25 cellular contexts compared by ENCODE assay signal in the genomic region with DNA sequence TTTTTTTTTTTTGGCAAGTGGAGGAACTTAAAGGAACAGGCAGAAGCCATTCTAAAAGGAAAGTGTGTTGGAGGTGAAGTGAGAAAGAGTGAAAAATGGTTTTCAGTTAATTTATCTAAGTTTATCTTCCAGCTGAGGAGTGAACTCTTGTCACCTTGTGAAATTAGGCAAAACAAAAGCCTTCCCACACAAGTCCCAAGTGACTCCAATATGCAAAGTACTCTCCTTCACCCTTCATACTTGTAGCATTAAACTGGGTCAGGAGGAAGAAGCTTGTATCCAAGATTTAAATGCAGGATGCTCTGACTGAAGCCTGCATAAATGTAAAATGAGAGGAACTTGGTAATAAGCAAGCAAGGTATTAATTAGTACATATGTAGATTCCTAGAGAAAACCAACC.
DNase-seq lines count a peak whose midpoint lies in the region; ATAC-seq, FAIRE-seq and TF ChIP-seq lines count a peak whose summit lies in the region.
"Had no signal": no experiment of that assay in that cellular context is flagged by ENCODE, and none has a peak within 500 bp of the region (broad histone marks: within the 10 kb centered on the region; RNA-seq: fewer than 3 reads in every experiment).

No MANE protein-coding gene starts in this region.

- TF ChIP-seq RAD21 in A549 (conservative IDR thresholded peaks at IDR 0.05 in 1 of 2, IDR thresholded peaks at IDR 0.05 in 1 of 2), result no peak

- TF ChIP-seq POLR2A in A549 (IDR thresholded peaks at IDR 0.05; ENCODE audit: low read length), result no peak

- ATAC-seq in A549, result no peak
- ATAC-seq in HG03432 (IDR thresholded peaks at IDR 0.05; ENCODE audit: unreplicated experiment), result no peak
- ATAC-seq: CD8-positive, alpha-beta T cell had no signal

- FAIRE-seq in A549 (lab: Jason Lieb, UNC), result peak; percentile 23
- FAIRE-seq: A204.1, D721Med, GM12891, GM18507, H54 had no signal

- H3K9me2 ChIP-seq in DOHH2 (replicated peaks; ENCODE audit: control insufficient read depth, low read length) (no peaks in the 10 kb centered on the region), OCI-LY1 (ENCODE audit: low read depth, low read length) (no peaks in the 10 kb centered on the region)

- CTCF ChIA-PET in A549 (lab: Yijun Ruan, JAX), result interaction anchor here (0.6 kb wide), 1 partner anchor 55 kb away, joined by 3 read pairs; no protein-coding TSS in a partner anchor

- H4K20me1 ChIP-seq in DOHH2 (ENCODE audit: control insufficient read depth, insufficient read depth, low read depth, low read length) (no peaks in the 10 kb centered on the region), OCI-LY1 (ENCODE audit: insufficient read depth, low read length) (no peaks in the 10 kb centered on the region)

- H3F3A ChIP-seq in DOHH2 (ENCODE audit: control insufficient read depth, insufficient read depth), result no peaks in the 10 kb centered on the region
- H3F3A ChIP-seq in OCI-LY1 (ENCODE audit: insufficient read depth, low read length), result no peaks in the 10 kb centered on the region

- no peak overlapping the region for H2AFZ ChIP-seq in OCI-LY1 (ENCODE audit: low read length)

- no peaks in the 10 kb centered on the region for H3K4me1 ChIP-seq in A549
- H3K4me1 ChIP-seq in DOHH2 (ENCODE audit: control insufficient read depth, low read length), result peaks cover 14% of the 10 kb centered on the region
- H3K4me1 ChIP-seq in OCI-LY1 (ENCODE audit: insufficient read depth, low read length, severe bottlenecking), result peaks cover 47% of the 10 kb centered on the region
- H3K4me1 ChIP-seq: BE2C had no signal

- H3K79me2 ChIP-seq in DOHH2 (ENCODE audit: control insufficient read depth, low read length), result no peaks in the 10 kb centered on the region
- H3K79me2 ChIP-seq in OCI-LY1 (ENCODE audit: insufficient read depth, low read length), result no peaks in the 10 kb centered on the region

- H3K9me3 ChIP-seq in A549 (no peaks in the 10 kb centered on the region), DOHH2 (ENCODE audit: control insufficient read depth, insufficient read depth, low read length) (no peaks in the 10 kb centered on the region), OCI-LY1 (ENCODE audit: low read length) (no peaks in the 10 kb centered on the region)
- H3K9me3 ChIP-seq: BE2C, HAP-1 had no signal

- no peak overlapping the region for H3K27ac ChIP-seq in A549
- H3K27ac ChIP-seq in DOHH2 (ENCODE audit: low read depth, low read length), result no peak overlapping the region
- H3K27ac ChIP-seq in OCI-LY1 (ENCODE audit: low read depth, low read length, poor library complexity, severe bottlenecking), result peak overlapping the region; percentile 48
- H3K27ac ChIP-seq: 22Rv1, C4-2B had no signal

- H3K4me2 ChIP-seq in A549, result no peak overlapping the region
- H3K4me2 ChIP-seq in DOHH2 (ENCODE audit: low read length), result peak overlapping the region; percentile 6
- no peak overlapping the region for H3K4me2 ChIP-seq in OCI-LY1 (ENCODE audit: low read length)

- no peak overlapping the region for H3K9ac ChIP-seq in OCI-LY1 (ENCODE audit: low read length)

- H3K27me3 ChIP-seq in DOHH2 (ENCODE audit: control insufficient read depth, low read length) (no peaks in the 10 kb centered on the region), OCI-LY1 (ENCODE audit: insufficient read depth, low read length) (no peaks in the 10 kb centered on the region)
- H3K27me3 ChIP-seq: BE2C had no signal

- no peak for TF ChIP-seq CTCF in A549 (IDR thresholded peaks at IDR 0.05)
- TF ChIP-seq CTCF in DOHH2 (IDR thresholded peaks at IDR 0.05; ENCODE audit: low read depth, low read length, poor library complexity, severe bottlenecking), result no peak
- no peak for TF ChIP-seq CTCF in OCI-LY1 (IDR thresholded peaks at IDR 0.05; ENCODE audit: low read length)

- POLR2A ChIA-PET in A549 (lab: Yijun Ruan, JAX), result no interaction called here

- H3K36me3 ChIP-seq in DOHH2 (ENCODE audit: control insufficient read depth, low read length) (no peaks in the 10 kb centered on the region), OCI-LY1 (ENCODE audit: insufficient read depth, low read length) (no peaks in the 10 kb centered on the region)
- H3K36me3 ChIP-seq: BE2C, HAP-1 had no signal

- DNase-seq in A549 (ENCODE audit: low read depth in 1 of 2, low spot score in 1 of 2) (no peak), putamen (ENCODE audit: low spot score) (peak; percentile 53), hippocampal formation (lab: John Stamatoyannopoulos, UW) (no peak), COR-L47 (lab: John Stamatoyannopoulos, UW) (no peak)
- DNase-seq: ACHN; AML-193; BE2C; CD4-positive, CD25-positive, alpha-beta regulatory T cell; CD8-positive, alpha-beta T cell; DMS 273 treated with DMSO at 0.1 percent for 48 hours; DMS79; GF-D8; GOT3; HFFc6 had no signal

- no peak for TF ChIP-seq EP300 in A549 (IDR thresholded peaks at IDR 0.05)

- H3K4me3 ChIP-seq in A549, result no peak overlapping the region
- H3K4me3 ChIP-seq in DOHH2 (ENCODE audit: low read length), result no peak overlapping the region
- no peak overlapping the region for H3K4me3 ChIP-seq in OCI-LY1 (ENCODE audit: low read depth, low read length, poor library complexity, severe bottlenecking)
- H3K4me3 ChIP-seq: HAP-1 had no signal

TF ChIP-seq in A549, 52 proteins besides CTCF, POLR2A, EP300 and RAD21:
- no peak for TF ChIP-seq CHD4 (IDR thresholded peaks at IDR 0.05; ENCODE audit: borderline replicate concordance)
- TF ChIP-seq, protein P1, sequence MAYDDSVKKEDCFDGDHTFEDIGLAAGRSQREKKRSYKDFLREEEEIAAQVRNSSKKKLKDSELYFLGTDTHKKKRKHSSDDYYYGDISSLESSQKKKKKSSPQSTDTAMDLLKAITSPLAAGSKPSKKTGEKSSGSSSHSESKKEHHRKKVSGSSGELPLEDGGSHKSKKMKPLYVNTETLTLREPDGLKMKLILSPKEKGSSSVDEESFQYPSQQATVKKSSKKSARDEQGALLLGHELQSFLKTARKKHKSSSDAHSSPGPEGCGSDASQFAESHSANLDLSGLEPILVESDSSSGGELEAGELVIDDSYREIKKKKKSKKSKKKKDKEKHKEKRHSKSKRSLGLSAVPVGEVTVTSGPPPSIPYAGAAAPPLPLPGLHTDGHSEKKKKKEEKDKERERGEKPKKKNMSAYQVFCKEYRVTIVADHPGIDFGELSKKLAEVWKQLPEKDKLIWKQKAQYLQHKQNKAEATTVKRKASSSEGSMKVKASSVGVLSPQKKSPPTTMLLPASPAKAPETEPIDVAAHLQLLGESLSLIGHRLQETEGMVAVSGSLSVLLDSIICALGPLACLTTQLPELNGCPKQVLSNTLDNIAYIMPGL (CRISPR knock-in tag; IDR thresholded peaks at IDR 0.05; ENCODE audit: borderline replicate concordance), result no peak
TF ChIP-seq in A549: peak in this region for 0.
